4 cellular contexts compared by ENCODE assay signal in the genomic region with DNA sequence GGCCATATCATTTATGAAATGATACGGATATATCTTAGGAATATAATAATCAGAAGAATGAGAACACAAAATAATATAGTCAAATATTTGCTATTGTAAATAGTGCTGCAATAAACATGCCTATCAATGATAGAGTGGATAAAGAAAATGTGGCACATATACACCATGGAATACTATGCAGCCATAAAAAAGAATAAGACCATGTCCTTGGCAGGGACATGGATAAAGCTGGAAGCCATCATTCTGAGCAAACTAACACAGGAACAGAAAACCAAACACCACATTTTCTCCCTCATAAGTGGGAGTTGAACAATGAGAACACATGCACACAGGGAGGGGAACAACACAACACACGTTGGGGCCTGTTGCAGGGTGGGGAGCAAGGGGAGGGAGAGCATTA. TPM values are rescaled to one million over a fixed set of nuclear protein-coding genes. Genes with fewer than 3 reads are reported as not detected.
"Had no signal": no experiment of that assay in that cellular context is flagged by ENCODE, and none has a peak within 500 bp of the region (broad histone marks: within the 10 kb centered on the region; RNA-seq: fewer than 3 reads in every experiment).

No MANE protein-coding gene starts in this region.

RNA-seq across cellular contexts. Expression of a gene that starts 28.6 kb away (rescaled TPM):
- total RNA-seq: ascending aorta, cardiac septum, chondrocyte had no signal
- polyA plus RNA-seq: aorta had no signal
